25 cellular contexts compared by ENCODE assay signal in genomic region chr1:3355894-3356826, GRCh38.
DNase-seq lines count a peak whose midpoint lies in the region; ATAC-seq, FAIRE-seq and TF ChIP-seq lines count a peak whose summit lies in the region.
"Had no signal": no experiment of that assay in that cellular context is flagged by ENCODE, and none has a peak within 500 bp of the region (broad histone marks: within the 10 kb centered on the region; RNA-seq: fewer than 3 reads in every experiment).

No MANE protein-coding gene starts in this region.

- DNase-seq in NB4 (ENCODE audit: low read depth) (peak; percentile 8), small intestine (peak; percentile 33), erythroblast (lab: John Stamatoyannopoulos, UW) (no peak), hypothalamus (lab: John Stamatoyannopoulos, UW) (no peak)
- DNase-seq: AML-193, DMS53, GDM1, GOT3, KBM-7, NCI-H1105 treated with DMSO at 0.1 percent for 48 hours, NCI-H2029 treated with DMSO at 0.1 percent for 48 hours, NCI-H2171, NCI-H345, NCI-H524 treated with DMSO at 0.1 percent for 48 hours, NCI-H82, Peyer's patch, SJCRH30 had no signal

- H4K20me1 ChIP-seq in BLaER1: peaks cover 26% of the 10 kb centered on the region

- no peaks in the 10 kb centered on the region for H3K9me3 ChIP-seq in BLaER1
- no peaks in the 10 kb centered on the region for H3K9me3 ChIP-seq in small intestine (ENCODE audit: control insufficient read depth, low read depth)
- H3K9me3 ChIP-seq: Peyer's patch, SJCRH30 had no signal

- H3K27ac Mint-ChIP-seq in brain: peak overlapping the region in 3 of 5 experiments; percentile 77 to 90 (median 82)
- H3K27ac Mint-ChIP-seq: CD14-positive monocyte had no signal

- H3K36me3 Mint-ChIP-seq in brain: no peaks in the 10 kb centered on the region
- H3K36me3 Mint-ChIP-seq: CD14-positive monocyte had no signal

- H3K4me2 ChIP-seq in BLaER1: peak overlapping the region; percentile 59; the same call in 1 of the 2 replicates

- TF ChIP-seq POLR2A in NB4 (IDR thresholded peaks at IDR 0.05; ENCODE audit: extremely low read depth, insufficient read length) (no peak), erythroblast (IDR thresholded peaks at IDR 0.05; ENCODE audit: low read length) (no peak)

- H3K4me1 ChIP-seq in BLaER1 (peaks cover 38% of the 10 kb centered on the region), small intestine (ENCODE audit: control insufficient read depth in 2 of 2, insufficient read depth in 1 of 2, low read depth in 1 of 2, low read length in 1 of 2) (peaks cover 9 to 18% of the 10 kb centered on the region in 2 donors)

- no peak overlapping the region for H3K4me3 Mint-ChIP-seq in brain
- H3K4me3 Mint-ChIP-seq: CD14-positive monocyte had no signal

- H3K27me3 ChIP-seq in BLaER1: peaks cover 36% of the 10 kb centered on the region
- no peaks in the 10 kb centered on the region for H3K27me3 ChIP-seq in small intestine (ENCODE audit: control insufficient read depth in 2 of 2, insufficient read depth in 2 of 2, low read length in 2 of 2)
- H3K27me3 ChIP-seq: Peyer's patch had no signal

- H3K9ac ChIP-seq in BLaER1: no peak overlapping the region

- no peak for FAIRE-seq in small intestine (lab: Jason Lieb, UNC)
- FAIRE-seq: D721Med, GM18507 had no signal

- TF ChIP-seq CTCF in NB4 (IDR thresholded peaks at IDR 0.05; ENCODE audit: low read depth, low read length) (peak; percentile 6), brain (conservative IDR thresholded peaks at IDR 0.05) (no peak)

- H3K27ac ChIP-seq in BLaER1: no peak overlapping the region
- no peak overlapping the region for H3K27ac ChIP-seq in small intestine (ENCODE audit: low read depth in 1 of 2, low read length in 1 of 2)
- H3K27ac ChIP-seq: Peyer's patch, SJCRH30 had no signal

- H3K4me1 Mint-ChIP-seq in brain: peaks cover 81% of the 10 kb centered on the region
- H3K4me1 Mint-ChIP-seq: CD14-positive monocyte had no signal

- ATAC-seq in GM21619 (IDR thresholded peaks at IDR 0.05; ENCODE audit: unreplicated experiment) (no peak), HG03139 (IDR thresholded peaks at IDR 0.05; ENCODE audit: unreplicated experiment) (no peak)
- ATAC-seq: HCT116 had no signal

- 52 to 72% (median 52%) methylated on average over 37 of the region's 37 CpGs for WGBS in small intestine, 3 donors

- H3K27me3 Mint-ChIP-seq in brain: no peaks in the 10 kb centered on the region

- H3K9me3 Mint-ChIP-seq in brain: peaks cover 0 to 3% (median 0%) of the 10 kb centered on the region in 5 experiments

- H3K36me3 ChIP-seq in BLaER1: no peaks in the 10 kb centered on the region
- H3K36me3 ChIP-seq in small intestine (ENCODE audit: control insufficient read depth in 2 of 2, insufficient read depth in 2 of 2, low read length in 2 of 2): no peaks in the 10 kb centered on the region
- H3K36me3 ChIP-seq: Peyer's patch, SJCRH30 had no signal

- H3K4me3 ChIP-seq in BLaER1 (no peak overlapping the region), NB4 (ENCODE audit: low read depth, low read length) (no peak overlapping the region), small intestine (ENCODE audit: low read depth in 1 of 2, low read length in 2 of 2) (no peak overlapping the region)
- H3K4me3 ChIP-seq: Peyer's patch, SJCRH30 had no signal

Comparison
In these comparisons a context has a peak if more than half of its experiments do, and no peak if none do; other contexts are left out.
1. DNase-seq: peak in NB4 (single experiment) and small intestine (single experiment); none in erythroblast (0 of 2) and hypothalamus (0 of 51).